ENCODE assay signal across 27 cellular contexts in the genomic region with DNA sequence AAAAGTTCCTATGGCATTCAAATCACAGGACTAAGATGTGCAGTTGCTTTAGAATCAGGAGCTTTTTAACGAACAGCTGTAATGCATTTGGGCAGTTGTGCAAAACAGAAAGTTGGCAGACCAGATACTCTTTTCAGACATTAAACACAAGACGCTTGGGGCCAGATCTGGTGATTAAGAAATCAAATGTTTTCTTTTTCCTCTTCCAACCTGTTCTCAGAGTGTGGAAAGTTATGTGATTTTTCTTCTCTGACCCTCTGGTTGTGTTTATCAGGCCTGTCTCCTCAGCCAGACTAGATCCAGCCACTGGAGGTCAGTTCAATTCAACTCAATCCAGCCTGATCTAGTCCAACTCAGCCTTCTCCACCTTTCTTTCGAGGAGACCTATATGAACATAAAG.
"Had no signal": no experiment of that assay in that cellular context is flagged by ENCODE, and none has a peak within 500 bp of the region (broad histone marks: within the 10 kb centered on the region; RNA-seq: fewer than 3 reads in every experiment).

No MANE protein-coding gene starts in this region.

- H3K27me3 Mint-ChIP-seq: activated CD8-positive, alpha-beta memory T cell treated with anti-CD3 and anti-CD28 coated beads, Interleukin-2, amount 10 ng/mL, durations not matched to agents 7 days and 5 days; effector memory CD8-positive, alpha-beta T cell; natural killer cell treated with Interleukin-12 subunit alpha and Interleukin-12 subunit beta and Interleukin-15 and Interleukin-18, amount 100 ng/mL, for 72 hours; progenitor cell of endocrine pancreas; stimulated activated memory B cell treated with anti-CD40 and anti-IgM and Interleukin-4, amounts not matched to agents 10 μg/mL and 1 μg/mL and 100 μg/mL, for 72 hours had no signal

- H3K36me3 ChIP-seq: lower lobe of right lung, ovary, tibial artery, upper lobe of right lung had no signal

- H3K27ac Mint-ChIP-seq: activated CD4-positive, alpha-beta T cell treated with anti-CD3 and anti-CD28 coated beads for 36 hours; activated CD8-positive, alpha-beta memory T cell treated with anti-CD3 and anti-CD28 coated beads, Interleukin-2, amount 10 ng/mL, durations not matched to agents 7 days and 5 days; activated CD8-positive, alpha-beta T cell treated with anti-CD3 and anti-CD28 coated beads, Interleukin-2, amount 10 ng/mL, durations not matched to agents 7 days and 5 days; activated naive CD4-positive, alpha-beta T cell treated with anti-CD3 and anti-CD28 coated beads, Interleukin-2, amount 50 U/mL, for 72 hours; activated T-helper 2 cell treated with anti-CD3 and anti-CD28 coated beads, Interferon-gamma antibody, Interleukin-2, Interleukin-4, amounts not matched to agents 10 μg/mL and 5 μg/mL and 100 μg/mL, durations not matched to agents 14 hours and 24 hours and 36 hours; effector memory CD8-positive, alpha-beta T cell; natural killer cell treated with Interleukin-12 subunit alpha and Interleukin-12 subunit beta and Interleukin-15 and Interleukin-18, amount 100 ng/mL, for 72 hours; progenitor cell of endocrine pancreas; stimulated activated memory B cell treated with anti-CD40 and anti-IgM and Interleukin-4, amounts not matched to agents 10 μg/mL and 1 μg/mL and 100 μg/mL, for 72 hours; stimulated activated naive CD8-positive, alpha-beta T cell treated with anti-CD3 and anti-CD28 coated beads, Interleukin-15, amount 100 ng/mL, for 72 hours had no signal

- H3K9me3 Mint-ChIP-seq: activated T-helper 2 cell treated with anti-CD3 and anti-CD28 coated beads, Interferon-gamma antibody, Interleukin-2, Interleukin-4, amounts not matched to agents 10 μg/mL and 5 μg/mL and 100 μg/mL, durations not matched to agents 14 hours and 24 hours and 36 hours had no signal

- H3K4me3 ChIP-seq: lower lobe of right lung, ovary, smooth muscle cell, tibial artery, upper lobe of right lung had no signal

- H3K4me1 Mint-ChIP-seq: activated CD4-positive, alpha-beta T cell treated with anti-CD3 and anti-CD28 coated beads for 36 hours; activated CD8-positive, alpha-beta memory T cell treated with anti-CD3 and anti-CD28 coated beads, Interleukin-2, amount 10 ng/mL, durations not matched to agents 7 days and 5 days; brain; stimulated activated memory B cell treated with anti-CD40 and anti-IgM and Interleukin-4, amounts not matched to agents 10 μg/mL and 1 μg/mL and 100 μg/mL, for 72 hours; stimulated activated naive CD8-positive, alpha-beta T cell treated with anti-CD3 and anti-CD28 coated beads, Interleukin-15, amount 100 ng/mL, for 72 hours had no signal

- DNase-seq: activated CD4-positive, alpha-beta T cell treated with anti-CD3 and anti-CD28 coated beads for 36 hours; activated CD4-positive, CD25-positive, alpha-beta regulatory T cell; activated CD8-positive, alpha-beta memory T cell treated with anti-CD3 and anti-CD28 coated beads, Interleukin-2, amount 10 ng/mL, durations not matched to agents 7 days and 5 days; activated CD8-positive, alpha-beta T cell treated with anti-CD3 and anti-CD28 coated beads, Interleukin-2, amount 10 ng/mL, durations not matched to agents 7 days and 5 days; activated T-cell treated with anti-CD3 and anti-CD28 coated beads, Interleukin-2, amount 50 U/mL, for 48 hours; caudate nucleus; cortex of kidney; effector memory CD8-positive, alpha-beta T cell; head of caudate nucleus; lower lobe of right lung; mesendoderm; ovary; stimulated activated CD4-positive, alpha-beta T cell treated with anti-CD3 and anti-CD28 coated beads, Interleukin-1b, Interleukin-23, amount 100 ng/mL, for 48 hours; stimulated activated CD4-positive, alpha-beta T cell treated with anti-CD3 and anti-CD28 coated beads, Interleukin-4, amount 100 ng/mL, for 4 hours; stimulated activated CD8-positive, alpha-beta memory T cell treated with anti-CD3 and anti-CD28 coated beads, Interleukin-4, amount 100 ng/mL, for 48 hours; stimulated activated naive CD8-positive, alpha-beta T cell treated with anti-CD3 and anti-CD28 coated beads, Interleukin-15, amount 100 ng/mL, for 72 hours; substantia nigra; T-helper 1 cell; upper lobe of right lung had no signal

- H3K27me3 ChIP-seq: ovary, tibial artery, upper lobe of right lung had no signal

- H3K9me3 ChIP-seq: lower lobe of right lung, ovary, tibial artery, upper lobe of right lung had no signal

- ATAC-seq: activated CD4-positive, alpha-beta T cell treated with anti-CD3 and anti-CD28 coated beads for 36 hours; activated CD8-positive, alpha-beta memory T cell treated with anti-CD3 and anti-CD28 coated beads, Interleukin-2, amount 10 ng/mL, durations not matched to agents 7 days and 5 days; activated CD8-positive, alpha-beta T cell treated with anti-CD3 and anti-CD28 coated beads, Interleukin-2, amount 10 ng/mL, durations not matched to agents 7 days and 5 days; activated naive CD4-positive, alpha-beta T cell treated with anti-CD3 and anti-CD28 coated beads, Interleukin-2, amount 50 U/mL, for 72 hours; effector memory CD8-positive, alpha-beta T cell; lower lobe of right lung; natural killer cell treated with Interleukin-12 subunit alpha and Interleukin-12 subunit beta and Interleukin-15 and Interleukin-18, amount 100 ng/mL, for 72 hours; stimulated activated memory B cell treated with anti-CD40 and anti-IgM and Interleukin-4, amounts not matched to agents 10 μg/mL and 1 μg/mL and 100 μg/mL, for 72 hours; stimulated activated naive CD8-positive, alpha-beta T cell treated with anti-CD3 and anti-CD28 coated beads, Interleukin-15, amount 100 ng/mL, for 72 hours; upper lobe of right lung had no signal

- H3K4me1 ChIP-seq: lower lobe of right lung, tibial artery, upper lobe of right lung had no signal

- H3K36me3 Mint-ChIP-seq: activated CD8-positive, alpha-beta memory T cell treated with anti-CD3 and anti-CD28 coated beads, Interleukin-2, amount 10 ng/mL, durations not matched to agents 7 days and 5 days; activated naive CD4-positive, alpha-beta T cell treated with anti-CD3 and anti-CD28 coated beads, Interleukin-2, amount 50 U/mL, for 72 hours; brain; natural killer cell treated with Interleukin-12 subunit alpha and Interleukin-12 subunit beta and Interleukin-15 and Interleukin-18, amount 100 ng/mL, for 72 hours; stimulated activated memory B cell treated with anti-CD40 and anti-IgM and Interleukin-4, amounts not matched to agents 10 μg/mL and 1 μg/mL and 100 μg/mL, for 72 hours had no signal

- H3K4me2 ChIP-seq: smooth muscle cell had no signal

- H3K4me3 Mint-ChIP-seq: activated CD4-positive, alpha-beta T cell treated with anti-CD3 and anti-CD28 coated beads for 36 hours; activated CD8-positive, alpha-beta memory T cell treated with anti-CD3 and anti-CD28 coated beads, Interleukin-2, amount 10 ng/mL, durations not matched to agents 7 days and 5 days; activated CD8-positive, alpha-beta T cell treated with anti-CD3 and anti-CD28 coated beads, Interleukin-2, amount 10 ng/mL, durations not matched to agents 7 days and 5 days; brain; effector memory CD8-positive, alpha-beta T cell; natural killer cell treated with Interleukin-12 subunit alpha and Interleukin-12 subunit beta and Interleukin-15 and Interleukin-18, amount 100 ng/mL, for 72 hours; stimulated activated memory B cell treated with anti-CD40 and anti-IgM and Interleukin-4, amounts not matched to agents 10 μg/mL and 1 μg/mL and 100 μg/mL, for 72 hours; stimulated activated naive CD8-positive, alpha-beta T cell treated with anti-CD3 and anti-CD28 coated beads, Interleukin-15, amount 100 ng/mL, for 72 hours had no signal

- H3K27ac ChIP-seq: lower lobe of right lung, ovary, tibial artery, upper lobe of right lung had no signal
